ENCODE assay signal across 11 cellular contexts in the genomic region with DNA sequence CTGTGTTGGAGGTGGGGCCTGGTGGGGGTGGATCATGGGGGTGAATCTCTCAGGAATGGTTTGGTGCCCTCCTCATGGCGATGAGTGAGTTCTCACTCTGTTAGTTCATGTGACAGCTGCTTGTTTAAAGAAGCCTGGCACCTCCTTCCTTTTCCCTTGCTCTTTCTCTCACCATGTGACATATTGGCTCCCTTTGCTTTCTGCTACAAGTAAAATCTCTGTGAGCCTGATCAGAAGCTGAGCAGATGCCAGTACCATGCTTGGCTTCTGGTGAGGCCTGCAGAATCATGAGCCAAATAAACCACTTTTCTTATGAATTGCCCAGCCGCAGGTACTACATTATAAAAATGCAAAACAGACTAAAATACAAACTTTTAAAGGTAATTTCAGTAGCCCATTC.
DNase-seq lines count a peak whose midpoint lies in the region; ATAC-seq lines count a peak whose summit lies in the region.
"Had no signal": no experiment of that assay in that cellular context is flagged by ENCODE, and none has a peak within 500 bp of the region (broad histone marks: within the 10 kb centered on the region; RNA-seq: fewer than 3 reads in every experiment).

No MANE protein-coding gene starts in this region.

- H3K27me3 Mint-ChIP-seq in activated CD4-positive, alpha-beta T cell treated with anti-CD3 and anti-CD28 coated beads, Interleukin-2, amount 10 ng/mL, durations not matched to agents 24 days and 14 days = peaks cover 7% of the 10 kb centered on the region
- H3K27me3 Mint-ChIP-seq in activated T-cell treated with anti-CD3 and anti-CD28 coated beads, Interleukin-2, amount 50 U/mL, for 24 hours = peaks cover 15% of the 10 kb centered on the region

- peak; percentile 34 for DNase-seq in activated CD4-positive, alpha-beta T cell treated with anti-CD3 and anti-CD28 coated beads, Interleukin-2, amount 10 ng/mL, durations not matched to agents 24 days and 14 days
- no peak for DNase-seq in activated CD4-positive, alpha-beta T cell treated with anti-CD3 and anti-CD28 coated beads, Interleukin-2, amount 50 U/mL, for 48 hours
- DNase-seq in cerebellum (ENCODE audit: low spot score) = peak; percentile 14
- DNase-seq in medulla oblongata (ENCODE audit: extremely low spot score) = peak; percentile 49
- no peak for DNase-seq in OCI-M2 (lab: John Stamatoyannopoulos, UW; ENCODE audit: unreplicated experiment)
- no peak for DNase-seq in activated T-cell treated with anti-CD3 and anti-CD28 coated beads, Interleukin-2, amount 50 U/mL, for 24 hours
- DNase-seq: DMS79, GOT3, H9 had no signal

- H3K4me1 Mint-ChIP-seq in activated CD4-positive, alpha-beta T cell treated with anti-CD3 and anti-CD28 coated beads, Interleukin-2, amount 10 ng/mL, durations not matched to agents 24 days and 14 days = no peaks in the 10 kb centered on the region
- no peaks in the 10 kb centered on the region for H3K4me1 Mint-ChIP-seq in activated T-cell treated with anti-CD3 and anti-CD28 coated beads, Interleukin-2, amount 50 U/mL, for 24 hours (ENCODE audit: low read depth)
- H3K4me1 Mint-ChIP-seq: IgD-negative memory B cell had no signal

- H3K9me3 Mint-ChIP-seq in activated CD4-positive, alpha-beta T cell treated with anti-CD3 and anti-CD28 coated beads, Interleukin-2, amount 10 ng/mL, durations not matched to agents 24 days and 14 days = no peaks in the 10 kb centered on the region
- H3K9me3 Mint-ChIP-seq in activated T-cell treated with anti-CD3 and anti-CD28 coated beads, Interleukin-2, amount 50 U/mL, for 24 hours = no peaks in the 10 kb centered on the region
- H3K9me3 Mint-ChIP-seq: H9, IgD-negative memory B cell had no signal

- intact Hi-C loops in activated CD4-positive, alpha-beta T cell treated with anti-CD3 and anti-CD28 coated beads, Interleukin-2, amount 10 ng/mL, durations not matched to agents 24 days and 14 days (cut with micrococcal nuclease) = no loop called here

- H3K27ac Mint-ChIP-seq in activated CD4-positive, alpha-beta T cell treated with anti-CD3 and anti-CD28 coated beads, Interleukin-2, amount 10 ng/mL, durations not matched to agents 24 days and 14 days = no peak overlapping the region
- no peak overlapping the region for H3K27ac Mint-ChIP-seq in activated T-cell treated with anti-CD3 and anti-CD28 coated beads, Interleukin-2, amount 50 U/mL, for 24 hours
- H3K27ac Mint-ChIP-seq: H9, IgD-negative memory B cell had no signal

- H3K4me3 Mint-ChIP-seq in activated CD4-positive, alpha-beta T cell treated with anti-CD3 and anti-CD28 coated beads, Interleukin-2, amount 10 ng/mL, durations not matched to agents 24 days and 14 days = no peak overlapping the region
- no peak overlapping the region for H3K4me3 Mint-ChIP-seq in activated T-cell treated with anti-CD3 and anti-CD28 coated beads, Interleukin-2, amount 50 U/mL, for 24 hours
- H3K4me3 Mint-ChIP-seq: H9, IgD-negative memory B cell had no signal

- no peak for ATAC-seq in HG03342 (IDR thresholded peaks at IDR 0.05; ENCODE audit: unreplicated experiment)

- H3K36me3 Mint-ChIP-seq in activated CD4-positive, alpha-beta T cell treated with anti-CD3 and anti-CD28 coated beads, Interleukin-2, amount 10 ng/mL, durations not matched to agents 24 days and 14 days (ENCODE audit: low read depth) = no peaks in the 10 kb centered on the region
- no peaks in the 10 kb centered on the region for H3K36me3 Mint-ChIP-seq in activated T-cell treated with anti-CD3 and anti-CD28 coated beads, Interleukin-2, amount 50 U/mL, for 24 hours (ENCODE audit: low read depth)

Comparison
In these comparisons a context has a peak if more than half of its experiments do, and no peak if none do; other contexts are left out.
1. DNase-seq: peak in activated CD4-positive, alpha-beta T cell treated with anti-CD3 and anti-CD28 coated beads, Interleukin-2, amount 10 ng/mL, durations not matched to agents 24 days and 14 days (single experiment), cerebellum (single experiment) and medulla oblongata (single experiment); none in activated CD4-positive, alpha-beta T cell treated with anti-CD3 and anti-CD28 coated beads, Interleukin-2, amount 50 U/mL, for 48 hours (0 of 2), OCI-M2 (single experiment) and activated T-cell treated with anti-CD3 and anti-CD28 coated beads, Interleukin-2, amount 50 U/mL, for 24 hours (single experiment).